ENCODE assay signal across 12 cellular contexts in genomic region chr10:100007239-100008141, GRCh38. TPM values are rescaled to one million over a fixed set of nuclear protein-coding genes. Genes with fewer than 3 reads are reported as not detected.
DNase-seq lines count a peak whose midpoint lies in the region; ATAC-seq and TF ChIP-seq lines count a peak whose summit lies in the region.
"Had no signal": no experiment of that assay in that cellular context is flagged by ENCODE, and none has a peak within 500 bp of the region (broad histone marks: within the 10 kb centered on the region; RNA-seq: fewer than 3 reads in every experiment).

No MANE protein-coding gene starts in this region.

- H3K9me3 ChIP-seq in smooth muscle cell (replicated peaks; ENCODE audit: low read depth): no peaks in the 10 kb centered on the region

- peak; percentile 9 for DNase-seq in DMS53 (lab: John Stamatoyannopoulos, UW)
- no peak for DNase-seq in DMS53 treated with DMSO at 0.1 percent for 48 hours (lab: John Stamatoyannopoulos, UW; ENCODE audit: unreplicated experiment)
- DNase-seq in T-cell: no peak
- peak; percentile 39 for DNase-seq in fibroblast of mammary gland (ENCODE audit: low read depth)
- no peak for DNase-seq in smooth muscle cell (lab: John Stamatoyannopoulos, UW; ENCODE audit: unreplicated experiment)
- no peak for DNase-seq in dedifferentiated amniotic fluid mesenchymal stem cell (ENCODE audit: extremely low spot score)
- DNase-seq in activated CD4-positive, CD25-positive, alpha-beta regulatory T cell treated with anti-CD3 and anti-CD28 coated beads, Interleukin-2, amount 50 U/mL, for 72 hours: no peak
- DNase-seq: amniotic stem cell, SIG-M5 had no signal

- H3K27me3 Mint-ChIP-seq in T-cell: no peaks in the 10 kb centered on the region

- POLR2A ChIA-PET in T-cell (lab: Charles Lee): no interaction called here

- H3K36me3 ChIP-seq in smooth muscle cell (ENCODE audit: low read depth): no peaks in the 10 kb centered on the region

- H3K4me2 ChIP-seq in smooth muscle cell: peak overlapping the region; percentile 88

- 51% methylated on average over 10 of the region's 10 CpGs for WGBS in smooth muscle cell (ENCODE audit: low lambda C conversion rate)

- H4K20me1 ChIP-seq in smooth muscle cell (ENCODE audit: low read depth): peaks cover 7% of the 10 kb centered on the region

- H3K9ac ChIP-seq in smooth muscle cell (ENCODE audit: low read depth): peak overlapping the region; percentile 47

- no peaks in the 10 kb centered on the region for H3K9me3 Mint-ChIP-seq in T-cell

- peaks cover 35 to 53% (median 44%) of the 10 kb centered on the region in 3 donors for H3K4me1 Mint-ChIP-seq in T-cell

- peak overlapping the region; percentile 63 to 88 (median 82) for H3K4me3 Mint-ChIP-seq in T-cell

- no peaks in the 10 kb centered on the region for H3K27me3 ChIP-seq in smooth muscle cell (ENCODE audit: low read depth)

- H3K27ac Mint-ChIP-seq in T-cell: no peak overlapping the region

- H3K4me3 ChIP-seq in fibroblast of mammary gland (ENCODE audit: control insufficient read depth, low read depth, low read length) (peak overlapping the region; percentile 90), smooth muscle cell (peak overlapping the region; percentile 75)
- H3K4me3 ChIP-seq: lung had no signal

- H3F3A ChIP-seq in smooth muscle cell (ENCODE audit: low read depth): peaks cover 36% of the 10 kb centered on the region

- TF ChIP-seq CTCF in fibroblast of mammary gland (conservative IDR thresholded peaks at IDR 0.05; ENCODE audit: control insufficient read depth, insufficient read depth, low read depth, low read length): no peak
- no peak for TF ChIP-seq CTCF in smooth muscle cell (IDR thresholded peaks at IDR 0.05; ENCODE audit: borderline replicate concordance, insufficient read depth, poor library complexity, severe bottlenecking)

- H3K79me2 ChIP-seq in smooth muscle cell (ENCODE audit: low read depth): peaks cover 65% of the 10 kb centered on the region

- no peaks in the 10 kb centered on the region for H3K36me3 Mint-ChIP-seq in T-cell

- no peak for ATAC-seq in T-cell (replicated peaks in 1 of 4)
- no peak for ATAC-seq in GM19328 (IDR thresholded peaks at IDR 0.05; ENCODE audit: unreplicated experiment)

- CTCF ChIA-PET in T-cell (lab: Charles Lee): interaction anchor here (0.6 to 1.1 kb wide), 4 partner anchors 12 to 162 kb away, joined by 3 to 7 read pairs (median 3); no protein-coding TSS in a partner anchor

- peak overlapping the region; percentile 97 for H3K27ac ChIP-seq in smooth muscle cell (ENCODE audit: low read depth)
- H3K27ac ChIP-seq: 22Rv1 had no signal

- peaks cover 40% of the 10 kb centered on the region for H3K4me1 ChIP-seq in smooth muscle cell (ENCODE audit: low read depth)

- no peak overlapping the region for H2AFZ ChIP-seq in smooth muscle cell (ENCODE audit: low read depth)

RNA-seq across cellular contexts. Expression of gene DNMBP, which starts 2.3 kb away (rescaled TPM):
- total RNA-seq in T-cell (1 to 10 TPM; 4.4 to 5.8 (median 4.6) TPM), smooth muscle cell (14.1 and 17.9 TPM in 2 replicates)
- polyA plus RNA-seq in smooth muscle cell: 9.4 and 12.7 TPM in 2 replicates

Comparison
In these comparisons a context has a peak if more than half of its experiments do, and no peak if none do; other contexts are left out.
1. DNase-seq: peak in DMS53 (single experiment) and fibroblast of mammary gland (single experiment); none in DMS53 treated with DMSO at 0.1 percent for 48 hours (single experiment), T-cell (0 of 34), smooth muscle cell (single experiment), dedifferentiated amniotic fluid mesenchymal stem cell (single experiment) and activated CD4-positive, CD25-positive, alpha-beta regulatory T cell treated with anti-CD3 and anti-CD28 coated beads, Interleukin-2, amount 50 U/mL, for 72 hours (single experiment).